1 cellular context compared by ENCODE assay signal in genomic region chr2:33275689-33276444, GRCh38.
TF ChIP-seq lines count a peak whose summit lies in the region.

No MANE protein-coding gene starts in this region.

TF ChIP-seq in HepG2, 621 proteins besides CTCF, POLR2A, EP300 and RAD21 (continued from another document and continues in another):
- TF ChIP-seq KIAA2018 (CRISPR knock-in tag; IDR thresholded peaks at IDR 0.05; ENCODE audit: borderline replicate concordance): no peak
- no peak for TF ChIP-seq SATB2 (CRISPR knock-in tag; IDR thresholded peaks at IDR 0.05)
- TF ChIP-seq, protein P1, sequence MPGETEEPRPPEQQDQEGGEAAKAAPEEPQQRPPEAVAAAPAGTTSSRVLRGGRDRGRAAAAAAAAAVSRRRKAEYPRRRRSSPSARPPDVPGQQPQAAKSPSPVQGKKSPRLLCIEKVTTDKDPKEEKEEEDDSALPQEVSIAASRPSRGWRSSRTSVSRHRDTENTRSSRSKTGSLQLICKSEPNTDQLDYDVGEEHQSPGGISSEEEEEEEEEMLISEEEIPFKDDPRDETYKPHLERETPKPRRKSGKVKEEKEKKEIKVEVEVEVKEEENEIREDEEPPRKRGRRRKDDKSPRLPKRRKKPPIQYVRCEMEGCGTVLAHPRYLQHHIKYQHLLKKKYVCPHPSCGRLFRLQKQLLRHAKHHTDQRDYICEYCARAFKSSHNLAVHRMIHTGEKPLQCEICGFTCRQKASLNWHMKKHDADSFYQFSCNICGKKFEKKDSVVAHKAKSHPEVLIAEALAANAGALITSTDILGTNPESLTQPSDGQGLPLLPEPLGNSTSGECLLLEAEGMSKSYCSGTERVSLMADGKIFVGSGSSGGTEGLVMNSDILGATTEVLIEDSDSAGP (CRISPR knock-in tag; IDR thresholded peaks at IDR 0.05; ENCODE audit: borderline replicate concordance): no peak
- no peak for TF ChIP-seq MED13 (CRISPR knock-in tag; IDR thresholded peaks at IDR 0.05)
- TF ChIP-seq TRAFD1 (CRISPR knock-in tag; IDR thresholded peaks at IDR 0.05; ENCODE audit: borderline replicate concordance): no peak
- no peak for TF ChIP-seq ARNT2 (CRISPR knock-in tag; IDR thresholded peaks at IDR 0.05; ENCODE audit: low read depth)
- 0 out of 2 replicates have a peak, but pooled peaks have one; percentile 1 for TF ChIP-seq MAFF (IDR thresholded peaks at IDR 0.05; ENCODE audit: low read depth, low read length)
- TF ChIP-seq, protein P2, sequence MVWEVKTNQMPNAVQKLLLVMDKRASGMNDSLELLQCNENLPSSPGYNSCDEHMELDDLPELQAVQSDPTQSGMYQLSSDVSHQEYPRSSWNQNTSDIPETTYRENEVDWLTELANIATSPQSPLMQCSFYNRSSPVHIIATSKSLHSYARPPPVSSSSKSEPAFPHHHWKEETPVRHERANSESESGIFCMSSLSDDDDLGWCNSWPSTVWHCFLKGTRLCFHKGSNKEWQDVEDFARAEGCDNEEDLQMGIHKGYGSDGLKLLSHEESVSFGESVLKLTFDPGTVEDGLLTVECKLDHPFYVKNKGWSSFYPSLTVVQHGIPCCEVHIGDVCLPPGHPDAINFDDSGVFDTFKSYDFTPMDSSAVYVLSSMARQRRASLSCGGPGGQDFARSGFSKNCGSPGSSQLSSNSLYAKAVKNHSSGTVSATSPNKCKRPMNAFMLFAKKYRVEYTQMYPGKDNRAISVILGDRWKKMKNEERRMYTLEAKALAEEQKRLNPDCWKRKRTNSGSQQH (CRISPR knock-in tag; IDR thresholded peaks at IDR 0.05; ENCODE audit: low read depth): no peak
- TF ChIP-seq ZNF30 (CRISPR knock-in tag; IDR thresholded peaks at IDR 0.05): no peak
- TF ChIP-seq, protein P3, sequence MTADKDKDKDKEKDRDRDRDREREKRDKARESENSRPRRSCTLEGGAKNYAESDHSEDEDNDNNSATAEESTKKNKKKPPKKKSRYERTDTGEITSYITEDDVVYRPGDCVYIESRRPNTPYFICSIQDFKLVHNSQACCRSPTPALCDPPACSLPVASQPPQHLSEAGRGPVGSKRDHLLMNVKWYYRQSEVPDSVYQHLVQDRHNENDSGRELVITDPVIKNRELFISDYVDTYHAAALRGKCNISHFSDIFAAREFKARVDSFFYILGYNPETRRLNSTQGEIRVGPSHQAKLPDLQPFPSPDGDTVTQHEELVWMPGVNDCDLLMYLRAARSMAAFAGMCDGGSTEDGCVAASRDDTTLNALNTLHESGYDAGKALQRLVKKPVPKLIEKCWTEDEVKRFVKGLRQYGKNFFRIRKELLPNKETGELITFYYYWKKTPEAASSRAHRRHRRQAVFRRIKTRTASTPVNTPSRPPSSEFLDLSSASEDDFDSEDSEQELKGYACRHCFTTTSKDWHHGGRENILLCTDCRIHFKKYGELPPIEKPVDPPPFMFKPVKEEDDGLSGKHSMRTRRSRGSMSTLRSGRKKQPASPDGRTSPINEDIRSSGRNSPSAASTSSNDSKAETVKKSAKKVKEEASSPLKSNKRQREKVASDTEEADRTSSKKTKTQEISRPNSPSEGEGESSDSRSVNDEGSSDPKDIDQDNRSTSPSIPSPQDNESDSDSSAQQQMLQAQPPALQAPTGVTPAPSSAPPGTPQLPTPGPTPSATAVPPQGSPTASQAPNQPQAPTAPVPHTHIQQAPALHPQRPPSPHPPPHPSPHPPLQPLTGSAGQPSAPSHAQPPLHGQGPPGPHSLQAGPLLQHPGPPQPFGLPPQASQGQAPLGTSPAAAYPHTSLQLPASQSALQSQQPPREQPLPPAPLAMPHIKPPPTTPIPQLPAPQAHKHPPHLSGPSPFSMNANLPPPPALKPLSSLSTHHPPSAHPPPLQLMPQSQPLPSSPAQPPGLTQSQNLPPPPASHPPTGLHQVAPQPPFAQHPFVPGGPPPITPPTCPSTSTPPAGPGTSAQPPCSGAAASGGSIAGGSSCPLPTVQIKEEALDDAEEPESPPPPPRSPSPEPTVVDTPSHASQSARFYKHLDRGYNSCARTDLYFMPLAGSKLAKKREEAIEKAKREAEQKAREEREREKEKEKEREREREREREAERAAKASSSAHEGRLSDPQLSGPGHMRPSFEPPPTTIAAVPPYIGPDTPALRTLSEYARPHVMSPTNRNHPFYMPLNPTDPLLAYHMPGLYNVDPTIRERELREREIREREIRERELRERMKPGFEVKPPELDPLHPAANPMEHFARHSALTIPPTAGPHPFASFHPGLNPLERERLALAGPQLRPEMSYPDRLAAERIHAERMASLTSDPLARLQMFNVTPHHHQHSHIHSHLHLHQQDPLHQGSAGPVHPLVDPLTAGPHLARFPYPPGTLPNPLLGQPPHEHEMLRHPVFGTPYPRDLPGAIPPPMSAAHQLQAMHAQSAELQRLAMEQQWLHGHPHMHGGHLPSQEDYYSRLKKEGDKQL (CRISPR knock-in tag; IDR thresholded peaks at IDR 0.05; ENCODE audit: low read depth): no peak
- TF ChIP-seq ZNF383 (CRISPR knock-in tag; IDR thresholded peaks at IDR 0.05; ENCODE audit: borderline replicate concordance): no peak
- TF ChIP-seq NFYC (CRISPR knock-in tag; IDR thresholded peaks at IDR 0.05): no peak
- TF ChIP-seq ZNF331 (CRISPR knock-in tag; IDR thresholded peaks at IDR 0.05): no peak
- TF ChIP-seq ZBTB49 (CRISPR knock-in tag; IDR thresholded peaks at IDR 0.05; ENCODE audit: borderline replicate concordance): no peak
- no peak for TF ChIP-seq ZBTB44 (CRISPR knock-in tag; IDR thresholded peaks at IDR 0.05)
- no peak for TF ChIP-seq ZIK1 (CRISPR knock-in tag; IDR thresholded peaks at IDR 0.05; ENCODE audit: borderline replicate concordance, low read depth)
- TF ChIP-seq ZBTB34 (CRISPR knock-in tag; IDR thresholded peaks at IDR 0.05): no peak
- TF ChIP-seq U2AF2 (IDR thresholded peaks at IDR 0.05; ENCODE audit: low read depth, low read length): no peak
- TF ChIP-seq ZNF335 (CRISPR knock-in tag; IDR thresholded peaks at IDR 0.05): 0 out of 2 replicates have a peak, but pooled peaks have one; percentile 36
- TF ChIP-seq, protein P4, sequence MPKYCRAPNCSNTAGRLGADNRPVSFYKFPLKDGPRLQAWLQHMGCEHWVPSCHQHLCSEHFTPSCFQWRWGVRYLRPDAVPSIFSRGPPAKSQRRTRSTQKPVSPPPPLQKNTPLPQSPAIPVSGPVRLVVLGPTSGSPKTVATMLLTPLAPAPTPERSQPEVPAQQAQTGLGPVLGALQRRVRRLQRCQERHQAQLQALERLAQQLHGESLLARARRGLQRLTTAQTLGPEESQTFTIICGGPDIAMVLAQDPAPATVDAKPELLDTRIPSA (CRISPR knock-in tag; IDR thresholded peaks at IDR 0.05; ENCODE audit: borderline replicate concordance): no peak
- TF ChIP-seq MED8 (CRISPR knock-in tag; IDR thresholded peaks at IDR 0.05; ENCODE audit: insufficient replicate concordance): no peak
- TF ChIP-seq ZFP90 (CRISPR knock-in tag; IDR thresholded peaks at IDR 0.05; ENCODE audit: borderline replicate concordance): no peak
- no peak for TF ChIP-seq ATM (IDR thresholded peaks at IDR 0.05; ENCODE audit: borderline replicate concordance)
- no peak for TF ChIP-seq ZNF12 (CRISPR knock-in tag; IDR thresholded peaks at IDR 0.05)
- TF ChIP-seq RFX1 (IDR thresholded peaks at IDR 0.05): no peak
- TF ChIP-seq ZNF652 (CRISPR knock-in tag; IDR thresholded peaks at IDR 0.05; ENCODE audit: borderline replicate concordance, low read depth): no peak
- peak; percentile 47; the same call in 1 of the 2 replicates for TF ChIP-seq MEIS1 (CRISPR knock-in tag; IDR thresholded peaks at IDR 0.05; ENCODE audit: borderline replicate concordance)
- no peak for TF ChIP-seq HNRNPLL (IDR thresholded peaks at IDR 0.05; ENCODE audit: low read depth, low read length, poor library complexity, severe bottlenecking)
- TF ChIP-seq ZNF138 (CRISPR knock-in tag; IDR thresholded peaks at IDR 0.05; ENCODE audit: low read depth): no peak
